Comparison of ENCODE assay signal across 25 cellular contexts in the genomic region with DNA sequence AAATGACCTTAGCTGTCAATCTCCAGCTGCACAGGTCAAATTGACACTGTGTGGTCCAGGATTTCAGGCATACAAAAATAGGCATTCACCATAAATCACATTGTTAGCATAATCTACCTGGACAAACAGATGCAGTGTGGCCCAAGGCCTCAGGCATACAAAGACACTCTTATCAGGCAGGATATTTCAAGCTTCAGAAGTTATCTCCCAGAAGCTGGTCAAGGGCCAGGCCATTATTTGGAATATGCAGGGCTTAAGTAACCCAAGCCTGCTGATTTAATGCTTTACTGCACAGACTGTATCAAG. TPM values are rescaled to one million over a fixed set of nuclear protein-coding genes. Genes with fewer than 3 reads are reported as not detected.
DNase-seq lines count a peak whose midpoint lies in the region; ATAC-seq and TF ChIP-seq lines count a peak whose summit lies in the region.
"Had no signal": no experiment of that assay in that cellular context is flagged by ENCODE, and none has a peak within 500 bp of the region (broad histone marks: within the 10 kb centered on the region; RNA-seq: fewer than 3 reads in every experiment).

No MANE protein-coding gene starts in this region.

- no peaks in the 10 kb centered on the region for H3K9me2 ChIP-seq in GM23338 (ENCODE audit: insufficient read depth)

- no peaks in the 10 kb centered on the region for H3K27me3 ChIP-seq in cardiac muscle cell
- no peaks in the 10 kb centered on the region for H3K27me3 ChIP-seq in body of pancreas
- H3K27me3 ChIP-seq in GM23338 (ENCODE audit: insufficient read depth) = no peaks in the 10 kb centered on the region
- H3K27me3 ChIP-seq: BLaER1 had no signal

- intact Hi-C loops in Right ventricle myocardium superior (cut with DNase I) = no loop called here
- intact Hi-C loops in body of pancreas (cut with DNase I) = no loop called here

- no peak for ATAC-seq in Right ventricle myocardium superior (ENCODE audit: poor library complexity)
- peak; percentile 18 for ATAC-seq in body of pancreas
- ATAC-seq in GM23338 = no peak
- ATAC-seq: PC-3 had no signal

- no peaks in the 10 kb centered on the region for H3K27me3 Mint-ChIP-seq in GM23338 (ENCODE audit: insufficient read depth, low read depth, poor library complexity)

- H2AFZ ChIP-seq in GM23338 = no peak overlapping the region

- no peak overlapping the region for H3K4me2 ChIP-seq in GM23338
- H3K4me2 ChIP-seq: BLaER1 had no signal

- 0 out of 3 replicates have a peak, but pooled peaks cover 3% of the 10 kb centered on the region for H3K36me3 Mint-ChIP-seq in GM23338 (ENCODE audit: low read depth)
- H3K36me3 Mint-ChIP-seq: CD4-positive, CD25-positive, alpha-beta regulatory T cell had no signal

- H3K9me3 Mint-ChIP-seq in GM23338 = peaks cover 19% of the 10 kb centered on the region

- no peaks in the 10 kb centered on the region for H3K4me1 Mint-ChIP-seq in GM23338

- H3K4me1 ChIP-seq in cardiac muscle cell (ENCODE audit: low read depth) (peaks cover 13% of the 10 kb centered on the region), body of pancreas (peaks cover 14% of the 10 kb centered on the region), GM23338 (ENCODE audit: insufficient read depth) (no peaks in the 10 kb centered on the region)

- H3K4me3 ChIP-seq in cardiac muscle cell (no peak overlapping the region), body of pancreas (no peak overlapping the region), GM23338 (no peak overlapping the region)
- H3K4me3 ChIP-seq: BLaER1, SK-N-MC had no signal

- DNase-seq in cardiac muscle cell (ENCODE audit: low read depth in 1 of 2, low spot score in 1 of 2) = no peak
- no peak for DNase-seq in Right ventricle myocardium superior
- peak; percentile 83 for DNase-seq in HuH-7.5 (ENCODE audit: low spot score)
- DNase-seq in body of pancreas = no peak
- no peak for DNase-seq in NOMO-1 treated with DMSO at 0.1 percent for 48 hours (lab: John Stamatoyannopoulos, UW; ENCODE audit: unreplicated experiment)
- DNase-seq in NCI-H748 (lab: John Stamatoyannopoulos, UW; ENCODE audit: unreplicated experiment) = no peak
- DNase-seq in GM23338 (ENCODE audit: low spot score) = no peak
- DNase-seq: CD4-positive, CD25-positive, alpha-beta regulatory T cell; H7; KBM-7; MV-4-11; NCI-H1105; NCI-H1436 treated with DMSO at 0.1 percent for 48 hours; NCI-H2029; NCI-H510A; NCI-H69; PC-3 had no signal

- H4K20me1 ChIP-seq in GM23338 (replicated peaks; ENCODE audit: insufficient read depth) = 0 out of 2 replicates have a peak, but pooled peaks cover 3% of the 10 kb centered on the region
- H4K20me1 ChIP-seq: BLaER1 had no signal

- H3K27ac ChIP-seq in cardiac muscle cell (peak overlapping the region; percentile 74), body of pancreas (peak overlapping the region in 2 of 4 donors; percentile 2 to 6), GM23338 (ENCODE audit: low read depth) (no peak overlapping the region)
- H3K27ac ChIP-seq: BLaER1, SK-N-MC had no signal

- H3K4me3 Mint-ChIP-seq in GM23338 = no peak overlapping the region
- H3K4me3 Mint-ChIP-seq: CD4-positive, CD25-positive, alpha-beta regulatory T cell had no signal

- TF ChIP-seq CTCF in cardiac muscle cell (IDR thresholded peaks at IDR 0.05; ENCODE audit: low read depth, low read length) (no peak), body of pancreas (IDR thresholded peaks at IDR 0.05) (no peak), GM23338 (conservative IDR thresholded peaks at IDR 0.05; ENCODE audit: low read depth in 2 of 2) (no peak)

- no peaks in the 10 kb centered on the region for H3F3A ChIP-seq in GM23338 (replicated peaks; ENCODE audit: low read depth)

- no peaks in the 10 kb centered on the region for H3K9me3 ChIP-seq in cardiac muscle cell (ENCODE audit: low read depth)
- no peaks in the 10 kb centered on the region for H3K9me3 ChIP-seq in body of pancreas

- H3K27ac Mint-ChIP-seq in GM23338 = no peak overlapping the region
- H3K27ac Mint-ChIP-seq: CD4-positive, CD25-positive, alpha-beta regulatory T cell had no signal

- H3K36me3 ChIP-seq in cardiac muscle cell (no peaks in the 10 kb centered on the region), body of pancreas (replicated peaks in 1 of 2; ENCODE audit: insufficient read depth in 1 of 2, low read depth in 2 of 2) (no peaks in the 10 kb centered on the region), GM23338 (ENCODE audit: insufficient read depth) (no peaks in the 10 kb centered on the region)

- no peak for TF ChIP-seq POLR2A in body of pancreas (IDR thresholded peaks at IDR 0.05)

- no peaks in the 10 kb centered on the region for H3K79me2 ChIP-seq in GM23338 (replicated peaks; ENCODE audit: insufficient read depth)

TF ChIP-seq in GM23338, 12 proteins besides CTCF, POLR2A, EP300 and RAD21 (continues in another document):
- no peak for TF ChIP-seq JUNB (IDR thresholded peaks at IDR 0.05; ENCODE audit: unreplicated experiment)
- TF ChIP-seq, protein P1, sequence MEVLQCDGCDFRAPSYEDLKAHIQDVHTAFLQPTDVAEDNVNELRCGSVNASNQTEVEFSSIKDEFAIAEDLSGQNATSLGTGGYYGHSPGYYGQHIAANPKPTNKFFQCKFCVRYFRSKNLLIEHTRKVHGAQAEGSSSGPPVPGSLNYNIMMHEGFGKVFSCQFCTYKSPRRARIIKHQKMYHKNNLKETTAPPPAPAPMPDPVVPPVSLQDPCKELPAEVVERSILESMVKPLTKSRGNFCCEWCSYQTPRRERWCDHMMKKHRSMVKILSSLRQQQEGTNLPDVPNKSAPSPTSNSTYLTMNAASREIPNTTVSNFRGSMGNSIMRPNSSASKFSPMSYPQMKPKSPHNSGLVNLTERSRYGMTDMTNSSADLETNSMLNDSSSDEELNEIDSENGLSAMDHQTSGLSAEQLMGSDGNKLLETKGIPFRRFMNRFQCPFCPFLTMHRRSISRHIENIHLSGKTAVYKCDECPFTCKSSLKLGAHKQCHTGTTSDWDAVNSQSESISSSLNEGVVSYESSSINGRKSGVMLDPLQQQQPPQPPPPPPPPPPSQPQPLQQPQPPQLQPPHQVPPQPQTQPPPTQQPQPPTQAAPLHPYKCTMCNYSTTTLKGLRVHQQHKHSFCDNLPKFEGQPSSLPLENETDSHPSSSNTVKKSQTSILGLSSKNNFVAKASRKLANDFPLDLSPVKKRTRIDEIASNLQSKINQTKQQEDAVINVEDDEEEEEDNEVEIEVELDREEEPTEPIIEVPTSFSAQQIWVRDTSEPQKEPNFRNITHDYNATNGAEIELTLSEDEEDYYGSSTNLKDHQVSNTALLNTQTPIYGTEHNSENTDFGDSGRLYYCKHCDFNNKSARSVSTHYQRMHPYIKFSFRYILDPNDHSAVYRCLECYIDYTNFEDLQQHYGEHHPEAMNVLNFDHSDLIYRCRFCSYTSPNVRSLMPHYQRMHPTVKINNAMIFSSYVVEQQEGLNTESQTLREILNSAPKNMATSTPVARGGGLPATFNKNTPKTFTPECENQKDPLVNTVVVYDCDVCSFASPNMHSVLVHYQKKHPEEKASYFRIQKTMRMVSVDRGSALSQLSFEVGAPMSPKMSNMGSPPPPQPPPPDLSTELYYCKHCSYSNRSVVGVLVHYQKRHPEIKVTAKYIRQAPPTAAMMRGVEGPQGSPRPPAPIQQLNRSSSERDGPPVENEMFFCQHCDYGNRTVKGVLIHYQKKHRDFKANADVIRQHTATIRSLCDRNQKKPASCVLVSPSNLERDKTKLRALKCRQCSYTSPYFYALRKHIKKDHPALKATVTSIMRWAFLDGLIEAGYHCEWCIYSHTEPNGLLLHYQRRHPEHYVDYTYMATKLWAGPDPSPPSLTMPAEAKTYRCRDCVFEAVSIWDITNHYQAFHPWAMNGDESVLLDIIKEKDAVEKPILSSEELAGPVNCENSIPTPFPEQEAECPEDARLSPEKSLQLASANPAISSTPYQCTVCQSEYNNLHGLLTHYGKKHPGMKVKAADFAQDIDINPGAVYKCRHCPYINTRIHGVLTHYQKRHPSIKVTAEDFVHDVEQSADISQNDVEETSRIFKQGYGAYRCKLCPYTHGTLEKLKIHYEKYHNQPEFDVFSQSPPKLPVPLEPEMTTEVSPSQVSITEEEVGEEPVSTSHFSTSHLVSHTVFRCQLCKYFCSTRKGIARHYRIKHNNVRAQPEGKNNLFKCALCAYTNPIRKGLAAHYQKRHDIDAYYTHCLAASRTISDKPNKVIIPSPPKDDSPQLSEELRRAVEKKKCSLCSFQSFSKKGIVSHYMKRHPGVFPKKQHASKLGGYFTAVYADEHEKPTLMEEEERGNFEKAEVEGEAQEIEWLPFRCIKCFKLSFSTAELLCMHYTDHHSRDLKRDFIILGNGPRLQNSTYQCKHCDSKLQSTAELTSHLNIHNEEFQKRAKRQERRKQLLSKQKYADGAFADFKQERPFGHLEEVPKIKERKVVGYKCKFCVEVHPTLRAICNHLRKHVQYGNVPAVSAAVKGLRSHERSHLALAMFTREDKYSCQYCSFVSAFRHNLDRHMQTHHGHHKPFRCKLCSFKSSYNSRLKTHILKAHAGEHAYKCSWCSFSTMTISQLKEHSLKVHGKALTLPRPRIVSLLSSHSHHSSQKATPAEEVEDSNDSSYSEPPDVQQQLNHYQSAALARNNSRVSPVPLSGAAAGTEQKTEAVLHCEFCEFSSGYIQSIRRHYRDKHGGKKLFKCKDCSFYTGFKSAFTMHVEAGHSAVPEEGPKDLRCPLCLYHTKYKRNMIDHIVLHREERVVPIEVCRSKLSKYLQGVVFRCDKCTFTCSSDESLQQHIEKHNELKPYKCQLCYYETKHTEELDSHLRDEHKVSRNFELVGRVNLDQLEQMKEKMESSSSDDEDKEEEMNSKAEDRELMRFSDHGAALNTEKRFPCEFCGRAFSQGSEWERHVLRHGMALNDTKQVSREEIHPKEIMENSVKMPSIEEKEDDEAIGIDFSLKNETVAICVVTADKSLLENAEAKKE (CRISPR knock-in tag; IDR thresholded peaks at IDR 0.05) = no peak
- no peak for TF ChIP-seq STAT1 (IDR thresholded peaks at IDR 0.05; ENCODE audit: unreplicated experiment)
- TF ChIP-seq POLR2AphosphoS5 (IDR thresholded peaks at IDR 0.05; ENCODE audit: low read depth) = no peak
- TF ChIP-seq, protein P2, sequence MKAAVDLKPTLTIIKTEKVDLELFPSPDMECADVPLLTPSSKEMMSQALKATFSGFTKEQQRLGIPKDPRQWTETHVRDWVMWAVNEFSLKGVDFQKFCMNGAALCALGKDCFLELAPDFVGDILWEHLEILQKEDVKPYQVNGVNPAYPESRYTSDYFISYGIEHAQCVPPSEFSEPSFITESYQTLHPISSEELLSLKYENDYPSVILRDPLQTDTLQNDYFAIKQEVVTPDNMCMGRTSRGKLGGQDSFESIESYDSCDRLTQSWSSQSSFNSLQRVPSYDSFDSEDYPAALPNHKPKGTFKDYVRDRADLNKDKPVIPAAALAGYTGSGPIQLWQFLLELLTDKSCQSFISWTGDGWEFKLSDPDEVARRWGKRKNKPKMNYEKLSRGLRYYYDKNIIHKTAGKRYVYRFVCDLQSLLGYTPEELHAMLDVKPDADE (IDR thresholded peaks at IDR 0.05) = no peak
- TF ChIP-seq ZNF114 (CRISPR knock-in tag; IDR thresholded peaks at IDR 0.05) = no peak

RNA-seq across cellular contexts. Expression of a gene that starts 25.5 kb away (rescaled TPM):
- total RNA-seq in cardiac muscle cell (not detected in 2 replicates), Right ventricle myocardium superior (not detected), body of pancreas (not detected)
- polyA plus RNA-seq in cardiac muscle cell (not detected in 2 replicates), GM23338 (2016; fragmentation: Nextera tagmentation; extraction: Ambion mirVana) (0.37 and 0.40 TPM in 2 replicates)
- not detected in 2 replicates for total RNA-seq in GM23338 (2014; rRNA removed; shearing (Covaris generic))
- total RNA-seq: A172; CD4-positive, CD25-positive, alpha-beta regulatory T cell; Daoy; G401; H7; HT-29; LHCN-M2; MCF 10A; PC-3 had no signal
- polyA plus RNA-seq: CD4-positive, CD25-positive, alpha-beta regulatory T cell had no signal
